ENCODE assay signal across 14 cellular contexts in the genomic region with DNA sequence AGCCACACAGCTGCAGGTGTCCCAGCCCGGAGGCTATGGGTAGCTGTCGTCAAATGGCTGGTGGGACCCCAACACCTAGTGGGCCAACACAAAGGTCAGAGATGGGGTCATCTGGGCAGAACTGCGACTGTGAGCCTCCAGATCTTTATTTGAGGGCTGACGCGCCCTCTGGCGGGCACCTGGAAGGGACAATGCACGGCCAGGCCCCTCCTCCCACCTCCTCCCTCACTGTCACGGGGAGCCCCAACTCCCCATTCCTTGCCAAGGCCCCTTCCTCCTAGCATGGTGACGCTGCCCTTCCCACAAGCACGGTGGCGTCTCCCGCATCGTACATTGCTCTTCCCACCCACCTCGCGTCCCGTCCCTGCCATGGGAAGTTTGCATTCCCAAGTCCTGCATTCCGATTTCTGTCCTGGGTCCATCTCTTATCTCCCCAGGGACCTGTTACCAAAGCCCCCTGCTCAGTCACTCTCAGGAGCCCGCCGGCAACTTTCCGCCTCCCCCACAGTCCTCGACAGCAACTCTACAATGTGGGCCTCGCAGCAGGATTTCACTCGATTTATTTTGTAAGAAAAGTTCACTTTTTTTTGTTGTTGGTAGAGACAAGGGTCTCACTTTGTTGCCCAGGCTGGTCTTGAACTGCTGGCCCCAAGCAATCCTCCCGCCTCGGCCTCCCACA. TPM values are rescaled to one million over a fixed set of nuclear protein-coding genes. Genes with fewer than 3 reads are reported as not detected.
DNase-seq lines count a peak whose midpoint lies in the region; ATAC-seq and TF ChIP-seq lines count a peak whose summit lies in the region.
"Had no signal": no experiment of that assay in that cellular context is flagged by ENCODE, and none has a peak within 500 bp of the region (broad histone marks: within the 10 kb centered on the region; RNA-seq: fewer than 3 reads in every experiment).

No MANE protein-coding gene starts in this region.

- H3K27me3 Mint-ChIP-seq in activated CD4-positive, alpha-beta T cell treated with anti-CD3 and anti-CD28 coated beads, Interleukin-2, amount 10 ng/mL, durations not matched to agents 7 days and 5 days: peaks cover 2% of the 10 kb centered on the region
- H3K27me3 Mint-ChIP-seq in GM23338 (ENCODE audit: insufficient read depth, low read depth, poor library complexity) (peaks cover 13% of the 10 kb centered on the region), neural crest cell (ENCODE audit: low read depth) (peaks cover 45% of the 10 kb centered on the region)

- no peak overlapping the region for H3K9ac ChIP-seq in SU-DHL-6 (ENCODE audit: low read length)

- H3K4me3 Mint-ChIP-seq in activated CD4-positive, alpha-beta T cell treated with anti-CD3 and anti-CD28 coated beads, Interleukin-2, amount 10 ng/mL, durations not matched to agents 7 days and 5 days: no peak overlapping the region
- H3K4me3 Mint-ChIP-seq in GM23338 (no peak overlapping the region; the same call in 2 of the 3 replicates), neural crest cell (no peak overlapping the region)
- H3K4me3 Mint-ChIP-seq: activated T-cell treated with anti-CD3 and anti-CD28 coated beads, Interleukin-2, amount 50 U/mL, for 24 hours had no signal

- peak; percentile 49 for DNase-seq in activated CD4-positive, alpha-beta T cell treated with anti-CD3 and anti-CD28 coated beads for 48 hours
- DNase-seq in activated CD4-positive, alpha-beta T cell treated with anti-CD3 and anti-CD28 coated beads, Interleukin-2, amount 10 ng/mL, durations not matched to agents 7 days and 5 days: no peak
- peak; percentile 77 for DNase-seq in GM23338 (ENCODE audit: low spot score)
- no peak for DNase-seq in neural crest cell (ENCODE audit: low read depth, low spot score)
- no peak for DNase-seq in Ammon's horn (ENCODE audit: low spot score)
- no peak for DNase-seq in central memory CD4-positive, alpha-beta T cell
- DNase-seq: GOT3, KG1, NCI-H2107, thyroid gland had no signal

- H3K4me1 ChIP-seq in GM23338 (ENCODE audit: insufficient read depth): no peaks in the 10 kb centered on the region
- H3K4me1 ChIP-seq: thyroid gland had no signal

- peaks cover 17% of the 10 kb centered on the region for H3K9me3 Mint-ChIP-seq in activated CD4-positive, alpha-beta T cell treated with anti-CD3 and anti-CD28 coated beads, Interleukin-2, amount 10 ng/mL, durations not matched to agents 7 days and 5 days
- H3K9me3 Mint-ChIP-seq in GM23338 (peaks cover 37% of the 10 kb centered on the region), neural crest cell (peaks cover 12% of the 10 kb centered on the region)

- no peaks in the 10 kb centered on the region for H3K9me3 ChIP-seq in SU-DHL-6 (ENCODE audit: insufficient read depth, low read length)
- H3K9me3 ChIP-seq: thyroid gland had no signal

- no peaks in the 10 kb centered on the region for H3K9me2 ChIP-seq in GM23338 (ENCODE audit: insufficient read depth)
- no peaks in the 10 kb centered on the region for H3K9me2 ChIP-seq in SU-DHL-6 (replicated peaks; ENCODE audit: insufficient read depth, low read length)

- H4K20me1 ChIP-seq in GM23338 (replicated peaks; ENCODE audit: insufficient read depth): no peaks in the 10 kb centered on the region
- H4K20me1 ChIP-seq in SU-DHL-6 (ENCODE audit: low read depth, low read length): no peaks in the 10 kb centered on the region

- POLR2A ChIA-PET in activated CD4-positive, alpha-beta T cell treated with anti-CD3 and anti-CD28 coated beads, Interleukin-2, amount 10 ng/mL, durations not matched to agents 7 days and 5 days (lab: Charles Lee): no interaction called here

- H2AFZ ChIP-seq in GM23338: peak overlapping the region; percentile 94; the same call in 1 of the 2 replicates
- no peak overlapping the region for H2AFZ ChIP-seq in SU-DHL-6 (ENCODE audit: low read depth, low read length, severe bottlenecking)

- no peak overlapping the region for H3K4me2 ChIP-seq in GM23338
- H3K4me2 ChIP-seq in SU-DHL-6 (ENCODE audit: low read depth, low read length, poor library complexity, severe bottlenecking): no peak overlapping the region

- peak; percentile 61 to 82 for TF ChIP-seq CTCF in GM23338 (conservative IDR thresholded peaks at IDR 0.05; ENCODE audit: low read depth in 2 of 2)
- TF ChIP-seq CTCF in SU-DHL-6 (IDR thresholded peaks at IDR 0.05; ENCODE audit: insufficient read depth, low read length, poor library complexity, severe bottlenecking): peak; percentile 46
- peak; percentile 38 for TF ChIP-seq CTCF in neural crest cell (conservative IDR thresholded peaks at IDR 0.05)

- CTCF ChIA-PET in activated CD4-positive, alpha-beta T cell treated with anti-CD3 and anti-CD28 coated beads, Interleukin-2, amount 10 ng/mL, durations not matched to agents 7 days and 5 days (lab: Charles Lee): interaction anchor here (0.5 kb wide), 1 partner anchor 11 kb away, joined by 4 read pairs; no protein-coding TSS in a partner anchor

- H3K27me3 ChIP-seq in GM23338 (ENCODE audit: insufficient read depth) (no peaks in the 10 kb centered on the region; the same call in 1 of the 2 replicates), SU-DHL-6 (ENCODE audit: low read length) (no peaks in the 10 kb centered on the region)
- H3K27me3 ChIP-seq: thyroid gland had no signal

- no peaks in the 10 kb centered on the region for H3K4me1 Mint-ChIP-seq in activated CD4-positive, alpha-beta T cell treated with anti-CD3 and anti-CD28 coated beads, Interleukin-2, amount 10 ng/mL, durations not matched to agents 7 days and 5 days
- H3K4me1 Mint-ChIP-seq in GM23338: no peaks in the 10 kb centered on the region
- no peaks in the 10 kb centered on the region for H3K4me1 Mint-ChIP-seq in neural crest cell

- H3K79me2 ChIP-seq in GM23338 (replicated peaks; ENCODE audit: insufficient read depth): no peaks in the 10 kb centered on the region
- H3K79me2 ChIP-seq in SU-DHL-6 (ENCODE audit: insufficient read depth, low read length): no peaks in the 10 kb centered on the region

- H3F3A ChIP-seq in GM23338 (replicated peaks; ENCODE audit: low read depth) (no peaks in the 10 kb centered on the region), SU-DHL-6 (ENCODE audit: insufficient read depth) (no peaks in the 10 kb centered on the region)

- no peaks in the 10 kb centered on the region for H3K36me3 Mint-ChIP-seq in activated CD4-positive, alpha-beta T cell treated with anti-CD3 and anti-CD28 coated beads, Interleukin-2, amount 10 ng/mL, durations not matched to agents 7 days and 5 days (ENCODE audit: low read depth)
- H3K36me3 Mint-ChIP-seq in GM23338 (ENCODE audit: low read depth) (peaks cover 9% of the 10 kb centered on the region), neural crest cell (ENCODE audit: low read depth) (peaks cover 7% of the 10 kb centered on the region)

- H3K27ac ChIP-seq in GM23338 (ENCODE audit: low read depth) (no peak overlapping the region), SU-DHL-6 (ENCODE audit: low read depth, low read length) (no peak overlapping the region)
- H3K27ac ChIP-seq: thyroid gland had no signal

- H3K4me3 ChIP-seq in GM23338: no peak overlapping the region
- H3K4me3 ChIP-seq in SU-DHL-6 (ENCODE audit: insufficient read depth, low read length, poor library complexity, severe bottlenecking): no peak overlapping the region
- H3K4me3 ChIP-seq: thyroid gland had no signal

- ATAC-seq in GM23338: peak; percentile 81
- no peak for ATAC-seq in HG02571 (IDR thresholded peaks at IDR 0.05; ENCODE audit: unreplicated experiment)

- H3K36me3 ChIP-seq in GM23338 (ENCODE audit: insufficient read depth): no peaks in the 10 kb centered on the region
- H3K36me3 ChIP-seq in SU-DHL-6 (ENCODE audit: low read length): no peaks in the 10 kb centered on the region
- H3K36me3 ChIP-seq: thyroid gland had no signal

- H3K27ac Mint-ChIP-seq in activated CD4-positive, alpha-beta T cell treated with anti-CD3 and anti-CD28 coated beads, Interleukin-2, amount 10 ng/mL, durations not matched to agents 7 days and 5 days: no peak overlapping the region
- H3K27ac Mint-ChIP-seq in GM23338: no peak overlapping the region
- H3K27ac Mint-ChIP-seq in neural crest cell (ENCODE audit: unreplicated experiment): no peak overlapping the region
- H3K27ac Mint-ChIP-seq: activated T-cell treated with anti-CD3 and anti-CD28 coated beads, Interleukin-2, amount 50 U/mL, for 24 hours had no signal

TF ChIP-seq in GM23338, 12 proteins besides CTCF, POLR2A, EP300 and RAD21:
- TF ChIP-seq NANOG (IDR thresholded peaks at IDR 0.05; ENCODE audit: borderline replicate concordance) (no peak), EZH2 (IDR thresholded peaks at IDR 0.05; ENCODE audit: low read depth, unreplicated experiment) (no peak), POLR2AphosphoS5 (IDR thresholded peaks at IDR 0.05; ENCODE audit: low read depth) (no peak), JUNB (IDR thresholded peaks at IDR 0.05; ENCODE audit: unreplicated experiment) (no peak)
- TF ChIP-seq, protein P1, sequence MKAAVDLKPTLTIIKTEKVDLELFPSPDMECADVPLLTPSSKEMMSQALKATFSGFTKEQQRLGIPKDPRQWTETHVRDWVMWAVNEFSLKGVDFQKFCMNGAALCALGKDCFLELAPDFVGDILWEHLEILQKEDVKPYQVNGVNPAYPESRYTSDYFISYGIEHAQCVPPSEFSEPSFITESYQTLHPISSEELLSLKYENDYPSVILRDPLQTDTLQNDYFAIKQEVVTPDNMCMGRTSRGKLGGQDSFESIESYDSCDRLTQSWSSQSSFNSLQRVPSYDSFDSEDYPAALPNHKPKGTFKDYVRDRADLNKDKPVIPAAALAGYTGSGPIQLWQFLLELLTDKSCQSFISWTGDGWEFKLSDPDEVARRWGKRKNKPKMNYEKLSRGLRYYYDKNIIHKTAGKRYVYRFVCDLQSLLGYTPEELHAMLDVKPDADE (IDR thresholded peaks at IDR 0.05): no peak

RNA-seq across cellular contexts. Expression of gene TLE7, which starts 1.0 kb away (rescaled TPM):
- not detected for total RNA-seq in activated CD4-positive, alpha-beta T cell treated with anti-CD3 and anti-CD28 coated beads, Interleukin-2, amount 10 ng/mL, durations not matched to agents 7 days and 5 days
- 2.5 and 4.2 TPM in 2 replicates for total RNA-seq in GM23338 (2014; rRNA removed; shearing (Covaris generic))
- 0.44 and 0.57 TPM in 2 replicates for polyA plus RNA-seq in GM23338 (2016; fragmentation: Nextera tagmentation; extraction: Ambion mirVana)
- total RNA-seq in neural crest cell: not detected in 2 replicates
- total RNA-seq: thyroid gland had no signal
- polyA plus RNA-seq: AG04450 had no signal

RNA-seq across cellular contexts. Expression of gene ZNF23, which starts 21.2 kb away (rescaled TPM):
- total RNA-seq in activated CD4-positive, alpha-beta T cell treated with anti-CD3 and anti-CD28 coated beads, Interleukin-2, amount 10 ng/mL, durations not matched to agents 7 days and 5 days: 1 to 10 TPM; 7.0 to 7.1 TPM
- 8.8 TPM in 2 replicates for total RNA-seq in GM23338 (2014; rRNA removed; shearing (Covaris generic))
- polyA plus RNA-seq in GM23338 (2016; fragmentation: Nextera tagmentation; extraction: Ambion mirVana): 7.9 and 8.4 TPM in 2 replicates
- 14.2 and 14.3 TPM in 2 replicates for total RNA-seq in neural crest cell

RNA-seq across cellular contexts. Expression of gene ZNF19, which starts 48.3 kb away (rescaled TPM):
- total RNA-seq in activated CD4-positive, alpha-beta T cell treated with anti-CD3 and anti-CD28 coated beads, Interleukin-2, amount 10 ng/mL, durations not matched to agents 7 days and 5 days: 1 to 10 TPM; 2.1 to 3.2 TPM
- total RNA-seq in GM23338 (2014; rRNA removed; shearing (Covaris generic)): 3.5 and 4.8 TPM in 2 replicates
- polyA plus RNA-seq in GM23338 (2016; fragmentation: Nextera tagmentation; extraction: Ambion mirVana): 1.0 and 1.4 TPM in 2 replicates
- total RNA-seq in neural crest cell: 6.4 and 7.4 TPM in 2 replicates

Comparison
In these comparisons a context has a peak if more than half of its experiments do, and no peak if none do; other contexts are left out.
1. DNase-seq: peak in activated CD4-positive, alpha-beta T cell treated with anti-CD3 and anti-CD28 coated beads for 48 hours (single experiment) and GM23338 (single experiment); none in activated CD4-positive, alpha-beta T cell treated with anti-CD3 and anti-CD28 coated beads, Interleukin-2, amount 10 ng/mL, durations not matched to agents 7 days and 5 days (single experiment), neural crest cell (single experiment), Ammon's horn (single experiment) and central memory CD4-positive, alpha-beta T cell (single experiment).
2. Peak in every context shown above with its lines, with median percentiles within 50 percentile points of each other: CTCF ChIP-seq.